Comparison of ENCODE assay signal across 8 cellular contexts in genomic region chr5:135488727-135489465, GRCh38. TPM values are rescaled to one million over a fixed set of nuclear protein-coding genes. Genes with fewer than 3 reads are reported as not detected.
DNase-seq lines count a peak whose midpoint lies in the region; ATAC-seq and TF ChIP-seq lines count a peak whose summit lies in the region.

No MANE protein-coding gene starts in this region.

- H3K27me3 ChIP-seq in HCT116 (ENCODE audit: insufficient read depth, low read length), result no peaks in the 10 kb centered on the region
- H3K27me3 ChIP-seq in esophagus muscularis mucosa, result peaks cover 0 to 92% (median 34%) of the 10 kb centered on the region in 4 donors
- H3K27me3 ChIP-seq in neuron (ENCODE audit: insufficient read depth, low read length), result peaks cover 61% of the 10 kb centered on the region
- peaks cover 20% of the 10 kb centered on the region for H3K27me3 ChIP-seq in CD8-positive, alpha-beta memory T cell (ENCODE audit: insufficient read depth, low read length, poor library complexity, severe bottlenecking)

- H3K4me3 ChIP-seq in HCT116 (replicated peaks in 1 of 2; ENCODE audit: low read depth in 1 of 2, low read length in 2 of 2) (peak overlapping the region; percentile 32 to 55), esophagus muscularis mucosa (peak overlapping the region; percentile 45 to 54 (median 48)), neuron (ENCODE audit: low read length) (peak overlapping the region; percentile 39)
- no peak overlapping the region for H3K4me3 ChIP-seq in CD8-positive, alpha-beta memory T cell (ENCODE audit: low read length)

- H3K36me3 Mint-ChIP-seq in CD8-positive, alpha-beta memory T cell, result peaks cover 0 to 1% (median 0%) of the 10 kb centered on the region in 3 donors

- peak; percentile 91 for ATAC-seq in HCT116

- intact Hi-C loops in HCT116 (cut with micrococcal nuclease), result no loop called here
- intact Hi-C loops in esophagus muscularis mucosa (cut with DNase I), result no loop called here

- no peaks in the 10 kb centered on the region for H4K20me1 ChIP-seq in HCT116 (ENCODE audit: insufficient read depth)

- peaks cover 13 to 33% of the 10 kb centered on the region in 2 experiments for H3K4me1 ChIP-seq in HCT116 (ENCODE audit: control insufficient read depth in 1 of 2, insufficient read depth in 2 of 2, low read length in 2 of 2)
- peaks cover 21 to 35% (median 26%) of the 10 kb centered on the region in 4 donors for H3K4me1 ChIP-seq in esophagus muscularis mucosa
- peaks cover 37% of the 10 kb centered on the region for H3K4me1 ChIP-seq in neuron (ENCODE audit: insufficient read depth, low read length)
- no peaks in the 10 kb centered on the region for H3K4me1 ChIP-seq in CD8-positive, alpha-beta memory T cell (ENCODE audit: insufficient read depth, low read length)

- H3K36me3 ChIP-seq in HCT116 (ENCODE audit: control insufficient read depth in 1 of 2, insufficient read depth in 2 of 2, low read length in 2 of 2) (no peaks in the 10 kb centered on the region), esophagus muscularis mucosa (no peaks in the 10 kb centered on the region), neuron (ENCODE audit: insufficient read depth, low read length) (no peaks in the 10 kb centered on the region)
- no peaks in the 10 kb centered on the region for H3K36me3 ChIP-seq in CD8-positive, alpha-beta memory T cell (ENCODE audit: insufficient read depth, low read length)

- CTCF ChIA-PET in HCT116 (lab: Charles Lee), result interaction anchor here (1.5 to 2.4 kb wide), 2 partner anchors 27 to 77 kb away, joined by 3 to 7 read pairs; no protein-coding TSS in a partner anchor
- CTCF ChIA-PET in CD8-positive, alpha-beta memory T cell (lab: Charles Lee), result interaction anchor here (1.2 kb wide), 1 partner anchor 32 kb away, joined by 4 read pairs; no protein-coding TSS in a partner anchor

- H3K4me1 Mint-ChIP-seq in CD8-positive, alpha-beta memory T cell, result peaks cover 3 to 14% (median 4%) of the 10 kb centered on the region in 3 donors

- peak overlapping the region; percentile 40 for H3K9ac ChIP-seq in HCT116 (ENCODE audit: low read length)

- peak; percentile 37 for DNase-seq in HCT116 (ENCODE audit: low read depth, low spot score)
- DNase-seq in NCI-H748 treated with DMSO at 0.1 percent for 48 hours (lab: John Stamatoyannopoulos, UW), result peak; percentile 84
- DNase-seq in esophagus muscularis mucosa (ENCODE audit: extremely low spot score), result no peak
- no peak for DNase-seq in UCSD-AML1 (lab: John Stamatoyannopoulos, UW; ENCODE audit: unreplicated experiment)
- no peak for DNase-seq in activated CD4-positive, alpha-beta T cell treated with anti-CD3 and anti-CD28 coated beads, Interleukin-2, amount 50 U/mL, for 1 hour
- no peak for DNase-seq in CD8-positive, alpha-beta memory T cell
- no peak for DNase-seq in cortex of kidney (lab: John Stamatoyannopoulos, UW)

- H3K27me3 Mint-ChIP-seq in CD8-positive, alpha-beta memory T cell, result peaks cover 41 to 91% of the 10 kb centered on the region in 2 donors

- H2AFZ ChIP-seq in HCT116 (ENCODE audit: low read depth, low read length, poor library complexity, severe bottlenecking) (peak overlapping the region; percentile 85), neuron (ENCODE audit: low read depth, low read length) (peak overlapping the region; percentile 77)

- RAD21 ChIA-PET in HCT116 (lab: Charles Lee; ENCODE audit: low non-redundant PET in 1 of 2, low total read pairs in 2 of 2, uncharacterized antibody in 2 of 2, unreplicated experiment in 2 of 2), result no interaction called here

- H3K79me2 ChIP-seq in HCT116 (ENCODE audit: insufficient read depth, low read length), result no peaks in the 10 kb centered on the region

- TF ChIP-seq RAD21 in HCT116 (IDR thresholded peaks at IDR 0.05; ENCODE audit: low read depth), result no peak

- TF ChIP-seq POLR2A in HCT116 (IDR thresholded peaks at IDR 0.05; ENCODE audit: borderline replicate concordance, extremely low read depth, insufficient read depth, insufficient read length) (no peak), esophagus muscularis mucosa (IDR thresholded peaks at IDR 0.05; ENCODE audit: low read depth) (no peak)

- H3K27ac Mint-ChIP-seq in CD8-positive, alpha-beta memory T cell, result no peak overlapping the region

- peaks cover 0 to 1% (median 0%) of the 10 kb centered on the region in 5 donors for H3K9me3 Mint-ChIP-seq in CD8-positive, alpha-beta memory T cell

- no peaks in the 10 kb centered on the region for H3K9me3 ChIP-seq in HCT116 (ENCODE audit: control insufficient read depth in 1 of 2, insufficient read depth in 1 of 2, low read depth in 1 of 2, low read length in 2 of 2)
- no peaks in the 10 kb centered on the region for H3K9me3 ChIP-seq in esophagus muscularis mucosa
- no peaks in the 10 kb centered on the region for H3K9me3 ChIP-seq in neuron (ENCODE audit: low read length)
- no peaks in the 10 kb centered on the region for H3K9me3 ChIP-seq in CD8-positive, alpha-beta memory T cell (ENCODE audit: low read length)

- 12% methylated on average over 5 of the region's 44 CpGs for WGBS in esophagus muscularis mucosa

- TF ChIP-seq EP300 in esophagus muscularis mucosa (IDR thresholded peaks at IDR 0.05), result no peak

- peak overlapping the region in 1 of 7 donors; percentile 3 for H3K4me3 Mint-ChIP-seq in CD8-positive, alpha-beta memory T cell

- no TSS peak for BruUV-seq in HCT116 (replicated peaks; lab: Mats Ljungman, UMichigan)

- POLR2A ChIA-PET in HCT116 (lab: Charles Lee), result interaction anchor here (0.9 kb wide), 1 partner anchor 10 kb away, joined by 3 read pairs; no protein-coding TSS in a partner anchor
- POLR2A ChIA-PET in CD8-positive, alpha-beta memory T cell (lab: Charles Lee), result no interaction called here

- no peak for TF ChIP-seq CTCF in HCT116 (IDR thresholded peaks at IDR 0.05 in 2 of 3, conservative IDR thresholded peaks at IDR 0.05 in 1 of 3; ENCODE audit: borderline replicate concordance in 1 of 3, insufficient read depth in 1 of 3, low read depth in 2 of 3, low read length in 2 of 3)
- TF ChIP-seq CTCF in esophagus muscularis mucosa (IDR thresholded peaks at IDR 0.05), result no peak

- no peak overlapping the region for H3K27ac ChIP-seq in HCT116 (ENCODE audit: low read depth, low read length)
- H3K27ac ChIP-seq in esophagus muscularis mucosa (replicated peaks in 1 of 4), result no peak overlapping the region
- H3K27ac ChIP-seq in CD8-positive, alpha-beta memory T cell (ENCODE audit: low read depth, low read length), result no peak overlapping the region

- peak overlapping the region; percentile 90 for H3K4me2 ChIP-seq in HCT116 (ENCODE audit: low read length)

- H3K9me2 ChIP-seq in HCT116 (ENCODE audit: insufficient read depth), result no peaks in the 10 kb centered on the region

TF ChIP-seq in HCT116, 20 proteins besides CTCF, POLR2A, EP300 and RAD21 (continues in another document):
- TF ChIP-seq YY1 (IDR thresholded peaks at IDR 0.05; ENCODE audit: extremely low read depth, insufficient replicate concordance, low read depth, low read length) (peak; percentile 21), SP1 (IDR thresholded peaks at IDR 0.05; ENCODE audit: low read depth) (no peak), EZH2phosphoT487 (IDR thresholded peaks at IDR 0.05; ENCODE audit: borderline replicate concordance) (no peak), SIN3A (IDR thresholded peaks at IDR 0.05; ENCODE audit: low read depth) (no peak), FOSL1 (IDR thresholded peaks at IDR 0.05; ENCODE audit: low read depth) (peak; percentile 31; the same call in 1 of the 2 replicates), CEBPB (IDR thresholded peaks at IDR 0.05; ENCODE audit: low read depth) (no peak), REST (IDR thresholded peaks at IDR 0.05; ENCODE audit: low read depth) (no peak), JUND (IDR thresholded peaks at IDR 0.05) (no peak), ZNF274 (IDR thresholded peaks at IDR 0.05; ENCODE audit: low read depth, low read length) (no peak), SRF (IDR thresholded peaks at IDR 0.05; ENCODE audit: low read depth) (no peak)
- TF ChIP-seq, protein P1, sequence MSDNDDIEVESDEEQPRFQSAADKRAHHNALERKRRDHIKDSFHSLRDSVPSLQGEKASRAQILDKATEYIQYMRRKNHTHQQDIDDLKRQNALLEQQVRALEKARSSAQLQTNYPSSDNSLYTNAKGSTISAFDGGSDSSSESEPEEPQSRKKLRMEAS (IDR thresholded peaks at IDR 0.05), result no peak

RNA-seq across cellular contexts. Expression of gene TIFAB, which starts 36.7 kb away (rescaled TPM):
- total RNA-seq in HCT116 (2021; ENCODE audit: unreplicated experiment) (not detected), esophagus muscularis mucosa (not detected)
- not detected in 2 replicates for polyA plus RNA-seq in HCT116 (2012)
- total RNA-seq in CD8-positive, alpha-beta memory T cell, result not detected
- polyA plus RNA-seq in CD8-positive, alpha-beta memory T cell, result not detected

RNA-seq across cellular contexts. Expression of gene DCANP1, which starts 41.7 kb away (rescaled TPM):
- not detected for total RNA-seq in HCT116 (2021; ENCODE audit: unreplicated experiment)
- not detected in 2 replicates for polyA plus RNA-seq in HCT116 (2012)
- under 1 TPM in 1 of 4 donors, not detected in 3; 0.26 TPM for total RNA-seq in esophagus muscularis mucosa
- not detected for total RNA-seq in CD8-positive, alpha-beta memory T cell
- not detected for polyA plus RNA-seq in CD8-positive, alpha-beta memory T cell

RNA-seq across cellular contexts. Expression of gene NEUROG1, which starts 46.9 kb away (rescaled TPM):
- total RNA-seq in HCT116 (2021; ENCODE audit: unreplicated experiment), result not detected
- not detected in 2 replicates for polyA plus RNA-seq in HCT116 (2012)
- not detected for total RNA-seq in esophagus muscularis mucosa
- total RNA-seq in CD8-positive, alpha-beta memory T cell, result not detected
- polyA plus RNA-seq in CD8-positive, alpha-beta memory T cell, result not detected

Comparison
In these comparisons a context has a peak if more than half of its experiments do, and no peak if none do; other contexts are left out.
1. DNase-seq: peak in HCT116 (single experiment) and NCI-H748 treated with DMSO at 0.1 percent for 48 hours (single experiment); none in esophagus muscularis mucosa (single experiment), UCSD-AML1 (single experiment), activated CD4-positive, alpha-beta T cell treated with anti-CD3 and anti-CD28 coated beads, Interleukin-2, amount 50 U/mL, for 1 hour (single experiment), CD8-positive, alpha-beta memory T cell (0 of 5) and cortex of kidney (single experiment).